ENCODE assay signal across 1 cellular context in the genomic region with DNA sequence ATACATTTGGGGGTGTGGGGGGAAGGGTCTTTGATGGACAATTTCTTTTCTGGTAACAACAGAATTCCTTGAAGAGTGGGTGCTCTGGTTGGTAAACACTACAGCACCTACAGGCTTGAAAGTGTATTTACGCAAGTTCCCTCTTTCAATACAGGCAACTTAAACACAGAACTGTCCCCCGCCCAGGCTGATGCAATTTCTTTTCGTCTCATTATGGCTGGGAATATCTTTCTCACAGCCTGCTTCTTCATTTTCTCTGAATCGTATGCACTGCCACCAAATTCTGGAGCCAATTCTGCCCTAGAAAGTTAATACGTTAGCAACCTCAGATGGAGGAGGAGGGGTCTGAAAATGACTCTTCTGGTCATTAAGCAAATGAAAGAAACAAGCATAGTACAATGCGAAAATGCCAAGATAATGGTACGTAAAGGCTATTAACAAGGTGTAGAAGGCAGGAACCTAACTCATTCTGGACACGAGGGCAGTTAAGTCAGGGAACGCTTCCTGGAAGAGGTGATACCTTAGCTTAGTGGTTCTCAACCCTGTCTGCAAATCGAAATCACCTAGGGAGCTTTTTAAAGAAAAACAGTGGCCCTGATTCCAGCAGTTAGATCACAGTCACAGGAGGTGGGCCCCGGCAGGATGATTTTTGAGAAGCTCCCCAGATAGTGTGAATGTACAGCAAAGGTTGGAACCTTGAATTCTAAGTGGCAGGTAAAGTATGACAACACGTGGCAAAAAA.
TF ChIP-seq lines count a peak whose summit lies in the region.

No MANE protein-coding gene starts in this region.

TF ChIP-seq in GM23338, 12 proteins besides CTCF, POLR2A, EP300 and RAD21 (continued from another document):
- TF ChIP-seq, protein P1, sequence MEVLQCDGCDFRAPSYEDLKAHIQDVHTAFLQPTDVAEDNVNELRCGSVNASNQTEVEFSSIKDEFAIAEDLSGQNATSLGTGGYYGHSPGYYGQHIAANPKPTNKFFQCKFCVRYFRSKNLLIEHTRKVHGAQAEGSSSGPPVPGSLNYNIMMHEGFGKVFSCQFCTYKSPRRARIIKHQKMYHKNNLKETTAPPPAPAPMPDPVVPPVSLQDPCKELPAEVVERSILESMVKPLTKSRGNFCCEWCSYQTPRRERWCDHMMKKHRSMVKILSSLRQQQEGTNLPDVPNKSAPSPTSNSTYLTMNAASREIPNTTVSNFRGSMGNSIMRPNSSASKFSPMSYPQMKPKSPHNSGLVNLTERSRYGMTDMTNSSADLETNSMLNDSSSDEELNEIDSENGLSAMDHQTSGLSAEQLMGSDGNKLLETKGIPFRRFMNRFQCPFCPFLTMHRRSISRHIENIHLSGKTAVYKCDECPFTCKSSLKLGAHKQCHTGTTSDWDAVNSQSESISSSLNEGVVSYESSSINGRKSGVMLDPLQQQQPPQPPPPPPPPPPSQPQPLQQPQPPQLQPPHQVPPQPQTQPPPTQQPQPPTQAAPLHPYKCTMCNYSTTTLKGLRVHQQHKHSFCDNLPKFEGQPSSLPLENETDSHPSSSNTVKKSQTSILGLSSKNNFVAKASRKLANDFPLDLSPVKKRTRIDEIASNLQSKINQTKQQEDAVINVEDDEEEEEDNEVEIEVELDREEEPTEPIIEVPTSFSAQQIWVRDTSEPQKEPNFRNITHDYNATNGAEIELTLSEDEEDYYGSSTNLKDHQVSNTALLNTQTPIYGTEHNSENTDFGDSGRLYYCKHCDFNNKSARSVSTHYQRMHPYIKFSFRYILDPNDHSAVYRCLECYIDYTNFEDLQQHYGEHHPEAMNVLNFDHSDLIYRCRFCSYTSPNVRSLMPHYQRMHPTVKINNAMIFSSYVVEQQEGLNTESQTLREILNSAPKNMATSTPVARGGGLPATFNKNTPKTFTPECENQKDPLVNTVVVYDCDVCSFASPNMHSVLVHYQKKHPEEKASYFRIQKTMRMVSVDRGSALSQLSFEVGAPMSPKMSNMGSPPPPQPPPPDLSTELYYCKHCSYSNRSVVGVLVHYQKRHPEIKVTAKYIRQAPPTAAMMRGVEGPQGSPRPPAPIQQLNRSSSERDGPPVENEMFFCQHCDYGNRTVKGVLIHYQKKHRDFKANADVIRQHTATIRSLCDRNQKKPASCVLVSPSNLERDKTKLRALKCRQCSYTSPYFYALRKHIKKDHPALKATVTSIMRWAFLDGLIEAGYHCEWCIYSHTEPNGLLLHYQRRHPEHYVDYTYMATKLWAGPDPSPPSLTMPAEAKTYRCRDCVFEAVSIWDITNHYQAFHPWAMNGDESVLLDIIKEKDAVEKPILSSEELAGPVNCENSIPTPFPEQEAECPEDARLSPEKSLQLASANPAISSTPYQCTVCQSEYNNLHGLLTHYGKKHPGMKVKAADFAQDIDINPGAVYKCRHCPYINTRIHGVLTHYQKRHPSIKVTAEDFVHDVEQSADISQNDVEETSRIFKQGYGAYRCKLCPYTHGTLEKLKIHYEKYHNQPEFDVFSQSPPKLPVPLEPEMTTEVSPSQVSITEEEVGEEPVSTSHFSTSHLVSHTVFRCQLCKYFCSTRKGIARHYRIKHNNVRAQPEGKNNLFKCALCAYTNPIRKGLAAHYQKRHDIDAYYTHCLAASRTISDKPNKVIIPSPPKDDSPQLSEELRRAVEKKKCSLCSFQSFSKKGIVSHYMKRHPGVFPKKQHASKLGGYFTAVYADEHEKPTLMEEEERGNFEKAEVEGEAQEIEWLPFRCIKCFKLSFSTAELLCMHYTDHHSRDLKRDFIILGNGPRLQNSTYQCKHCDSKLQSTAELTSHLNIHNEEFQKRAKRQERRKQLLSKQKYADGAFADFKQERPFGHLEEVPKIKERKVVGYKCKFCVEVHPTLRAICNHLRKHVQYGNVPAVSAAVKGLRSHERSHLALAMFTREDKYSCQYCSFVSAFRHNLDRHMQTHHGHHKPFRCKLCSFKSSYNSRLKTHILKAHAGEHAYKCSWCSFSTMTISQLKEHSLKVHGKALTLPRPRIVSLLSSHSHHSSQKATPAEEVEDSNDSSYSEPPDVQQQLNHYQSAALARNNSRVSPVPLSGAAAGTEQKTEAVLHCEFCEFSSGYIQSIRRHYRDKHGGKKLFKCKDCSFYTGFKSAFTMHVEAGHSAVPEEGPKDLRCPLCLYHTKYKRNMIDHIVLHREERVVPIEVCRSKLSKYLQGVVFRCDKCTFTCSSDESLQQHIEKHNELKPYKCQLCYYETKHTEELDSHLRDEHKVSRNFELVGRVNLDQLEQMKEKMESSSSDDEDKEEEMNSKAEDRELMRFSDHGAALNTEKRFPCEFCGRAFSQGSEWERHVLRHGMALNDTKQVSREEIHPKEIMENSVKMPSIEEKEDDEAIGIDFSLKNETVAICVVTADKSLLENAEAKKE (CRISPR knock-in tag; IDR thresholded peaks at IDR 0.05) = no peak
- TF ChIP-seq STAT1 (IDR thresholded peaks at IDR 0.05; ENCODE audit: unreplicated experiment) (no peak), ZNF331 (CRISPR knock-in tag; IDR thresholded peaks at IDR 0.05; ENCODE audit: low read depth) (no peak), JUNB (IDR thresholded peaks at IDR 0.05; ENCODE audit: unreplicated experiment) (no peak), EZH2phosphoT487 (IDR thresholded peaks at IDR 0.05; ENCODE audit: unreplicated experiment) (no peak), CREB1 (CRISPR knock-in tag; IDR thresholded peaks at IDR 0.05; ENCODE audit: low read depth) (no peak), ZNF114 (CRISPR knock-in tag; IDR thresholded peaks at IDR 0.05) (no peak), NANOG (IDR thresholded peaks at IDR 0.05; ENCODE audit: borderline replicate concordance) (no peak), EZH2 (IDR thresholded peaks at IDR 0.05; ENCODE audit: low read depth, unreplicated experiment) (no peak)
- TF ChIP-seq, protein P2, sequence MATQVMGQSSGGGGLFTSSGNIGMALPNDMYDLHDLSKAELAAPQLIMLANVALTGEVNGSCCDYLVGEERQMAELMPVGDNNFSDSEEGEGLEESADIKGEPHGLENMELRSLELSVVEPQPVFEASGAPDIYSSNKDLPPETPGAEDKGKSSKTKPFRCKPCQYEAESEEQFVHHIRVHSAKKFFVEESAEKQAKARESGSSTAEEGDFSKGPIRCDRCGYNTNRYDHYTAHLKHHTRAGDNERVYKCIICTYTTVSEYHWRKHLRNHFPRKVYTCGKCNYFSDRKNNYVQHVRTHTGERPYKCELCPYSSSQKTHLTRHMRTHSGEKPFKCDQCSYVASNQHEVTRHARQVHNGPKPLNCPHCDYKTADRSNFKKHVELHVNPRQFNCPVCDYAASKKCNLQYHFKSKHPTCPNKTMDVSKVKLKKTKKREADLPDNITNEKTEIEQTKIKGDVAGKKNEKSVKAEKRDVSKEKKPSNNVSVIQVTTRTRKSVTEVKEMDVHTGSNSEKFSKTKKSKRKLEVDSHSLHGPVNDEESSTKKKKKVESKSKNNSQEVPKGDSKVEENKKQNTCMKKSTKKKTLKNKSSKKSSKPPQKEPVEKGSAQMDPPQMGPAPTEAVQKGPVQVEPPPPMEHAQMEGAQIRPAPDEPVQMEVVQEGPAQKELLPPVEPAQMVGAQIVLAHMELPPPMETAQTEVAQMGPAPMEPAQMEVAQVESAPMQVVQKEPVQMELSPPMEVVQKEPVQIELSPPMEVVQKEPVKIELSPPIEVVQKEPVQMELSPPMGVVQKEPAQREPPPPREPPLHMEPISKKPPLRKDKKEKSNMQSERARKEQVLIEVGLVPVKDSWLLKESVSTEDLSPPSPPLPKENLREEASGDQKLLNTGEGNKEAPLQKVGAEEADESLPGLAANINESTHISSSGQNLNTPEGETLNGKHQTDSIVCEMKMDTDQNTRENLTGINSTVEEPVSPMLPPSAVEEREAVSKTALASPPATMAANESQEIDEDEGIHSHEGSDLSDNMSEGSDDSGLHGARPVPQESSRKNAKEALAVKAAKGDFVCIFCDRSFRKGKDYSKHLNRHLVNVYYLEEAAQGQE (IDR thresholded peaks at IDR 0.05; ENCODE audit: unreplicated experiment) = no peak
- TF ChIP-seq, protein P3, sequence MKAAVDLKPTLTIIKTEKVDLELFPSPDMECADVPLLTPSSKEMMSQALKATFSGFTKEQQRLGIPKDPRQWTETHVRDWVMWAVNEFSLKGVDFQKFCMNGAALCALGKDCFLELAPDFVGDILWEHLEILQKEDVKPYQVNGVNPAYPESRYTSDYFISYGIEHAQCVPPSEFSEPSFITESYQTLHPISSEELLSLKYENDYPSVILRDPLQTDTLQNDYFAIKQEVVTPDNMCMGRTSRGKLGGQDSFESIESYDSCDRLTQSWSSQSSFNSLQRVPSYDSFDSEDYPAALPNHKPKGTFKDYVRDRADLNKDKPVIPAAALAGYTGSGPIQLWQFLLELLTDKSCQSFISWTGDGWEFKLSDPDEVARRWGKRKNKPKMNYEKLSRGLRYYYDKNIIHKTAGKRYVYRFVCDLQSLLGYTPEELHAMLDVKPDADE (IDR thresholded peaks at IDR 0.05) = no peak
